Comparison of ENCODE assay signal across 1 cellular context in genomic region chr7:155398944-155399343, GRCh38.
TF ChIP-seq lines count a peak whose summit lies in the region.

No MANE protein-coding gene starts in this region.

TF ChIP-seq in SK-N-SH treated with all-trans-retinoic acid at 6 μM for 48 hours, 23 proteins besides CTCF, POLR2A, EP300 and RAD21 (continued from another document):
- no peak for TF ChIP-seq PATZ1 (CRISPR knock-in tag; IDR thresholded peaks at IDR 0.05; ENCODE audit: borderline replicate concordance)
- no peak for TF ChIP-seq PPARA (CRISPR knock-in tag; IDR thresholded peaks at IDR 0.05; ENCODE audit: borderline replicate concordance)
